In the genomic region with DNA sequence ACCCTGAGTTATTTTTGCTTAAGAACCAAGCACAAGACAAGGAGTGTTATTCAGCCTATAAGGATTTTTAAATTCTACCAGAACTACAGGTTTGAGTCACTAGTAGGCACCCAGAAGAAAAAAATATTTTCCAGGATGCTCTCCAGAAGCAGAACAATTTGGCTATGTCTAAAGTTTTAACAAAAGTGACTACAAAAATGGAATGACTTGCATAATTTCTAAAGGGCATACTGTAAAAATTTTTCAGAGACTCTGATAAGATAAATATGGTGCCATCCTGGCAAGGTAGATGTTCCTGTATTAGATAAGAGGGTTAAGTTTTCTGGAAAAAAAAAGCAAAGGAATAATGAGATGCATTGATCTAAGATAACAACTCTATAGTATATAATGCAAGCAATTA, we compare ENCODE assay signal across 24 cellular contexts.
"Had no signal": no experiment of that assay in that cellular context is flagged by ENCODE, and none has a peak within 500 bp of the region (broad histone marks: within the 10 kb centered on the region; RNA-seq: fewer than 3 reads in every experiment).

No MANE protein-coding gene starts in this region.

- DNase-seq: dermis blood vessel endothelial cell; effector memory CD8-positive, alpha-beta T cell; hypothalamus; immature natural killer cell; islet precursor cell; left ventricle myocardium superior; lower lobe of right lung; natural killer cell; occipital lobe; ovary; posterior cingulate gyrus; psoas muscle; right cardiac atrium; spleen; stimulated activated CD4-positive, alpha-beta T cell treated with anti-CD3 and anti-CD28 coated beads, Interleukin-2, amount 100 ng/mL, for 48 hours; stimulated activated naive CD4-positive, alpha-beta T cell; stimulated activated naive CD8-positive, alpha-beta T cell treated with anti-CD3 and anti-CD28 coated beads, Interleukin-15, amount 100 ng/mL, for 72 hours; thyroid gland; trophoblast cell had no signal

- H3K36me3 ChIP-seq: lower lobe of right lung, ovary, spleen, thyroid gland, vagina had no signal

- H3K27ac ChIP-seq: coronary artery, lower lobe of right lung, ovary, psoas muscle, skin epidermis, spleen, thyroid gland, vagina had no signal

- H3K4me3 ChIP-seq: coronary artery, lower lobe of right lung, ovary, psoas muscle, skin epidermis, spleen, thyroid gland, vagina had no signal

- H3K36me3 Mint-ChIP-seq: immature natural killer cell, natural killer cell had no signal

- FAIRE-seq: endometrium, frontal cortex had no signal

- H3K9me3 ChIP-seq: lower lobe of right lung, ovary, psoas muscle, spleen, thyroid gland, vagina had no signal

- H3K4me3 Mint-ChIP-seq: effector memory CD8-positive, alpha-beta T cell; immature natural killer cell; natural killer cell; stimulated activated naive CD8-positive, alpha-beta T cell treated with anti-CD3 and anti-CD28 coated beads, Interleukin-15, amount 100 ng/mL, for 72 hours had no signal

- H3K27me3 ChIP-seq: ovary, thyroid gland, vagina had no signal

- H3K9me3 Mint-ChIP-seq: effector memory CD8-positive, alpha-beta T cell; immature natural killer cell; natural killer cell; stimulated activated naive CD8-positive, alpha-beta T cell treated with anti-CD3 and anti-CD28 coated beads, Interleukin-15, amount 100 ng/mL, for 72 hours had no signal

- H3K4me1 ChIP-seq: lower lobe of right lung, psoas muscle, spleen, thyroid gland, vagina had no signal

- H3K27ac Mint-ChIP-seq: effector memory CD8-positive, alpha-beta T cell; immature natural killer cell; natural killer cell; stimulated activated naive CD8-positive, alpha-beta T cell treated with anti-CD3 and anti-CD28 coated beads, Interleukin-15, amount 100 ng/mL, for 72 hours had no signal

- ATAC-seq: effector memory CD8-positive, alpha-beta T cell; left ventricle myocardium superior; lower lobe of right lung; natural killer cell; psoas muscle; right cardiac atrium; stimulated activated naive CD8-positive, alpha-beta T cell treated with anti-CD3 and anti-CD28 coated beads, Interleukin-15, amount 100 ng/mL, for 72 hours had no signal

- H3K4me1 Mint-ChIP-seq: immature natural killer cell, natural killer cell had no signal
